Comparison of ENCODE assay signal across 8 cellular contexts in the genomic region with DNA sequence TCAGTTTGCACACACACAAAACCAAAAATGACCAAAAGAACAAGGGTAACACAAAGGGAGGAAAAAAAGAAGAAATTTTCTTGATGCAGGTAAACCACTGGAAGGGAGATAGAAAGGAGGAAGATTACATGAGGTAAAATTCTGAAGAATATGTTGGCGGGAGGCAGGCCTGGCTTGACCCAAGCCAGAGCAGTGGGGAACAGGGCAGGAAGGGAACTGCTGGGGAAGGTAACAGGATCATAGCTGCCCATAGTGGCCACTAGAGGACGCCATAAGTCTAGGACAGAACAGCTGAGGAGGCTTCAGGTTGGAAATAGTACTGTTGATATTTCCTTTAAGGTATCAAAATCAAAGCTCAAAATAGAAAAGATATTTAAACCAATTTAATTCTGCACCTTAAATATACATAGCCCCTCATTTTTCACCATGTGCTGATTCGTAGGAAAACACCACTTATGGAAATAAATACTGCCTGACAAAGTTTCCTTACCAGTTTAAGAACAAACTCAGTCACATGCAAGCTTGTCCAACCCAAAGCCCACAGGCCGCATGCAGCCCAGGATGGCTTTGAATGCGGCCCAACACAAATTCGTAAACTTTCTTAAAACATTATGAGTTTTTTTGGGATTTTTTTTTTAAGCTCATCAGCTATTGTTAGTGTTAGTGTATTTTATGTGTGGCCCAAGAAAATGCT. TPM values are rescaled to one million over a fixed set of nuclear protein-coding genes. Genes with fewer than 3 reads are reported as not detected.
DNase-seq lines count a peak whose midpoint lies in the region; ATAC-seq, FAIRE-seq and TF ChIP-seq lines count a peak whose summit lies in the region.

No MANE protein-coding gene starts in this region.

- 63 to 71% (median 67%) methylated on average over 6 of the region's 6 CpGs for WGBS in adrenal gland, 4 donors
- 66 to 71% (median 67%) methylated on average over 6 of the region's 6 CpGs for WGBS in small intestine, 3 donors
- WGBS in ovary, 3 donors, result 41 to 52% (median 46%) methylated on average over 6 of the region's 6 CpGs

- intact Hi-C loops in adrenal gland (cut with DNase I) (loop anchor here in 1 of 2 donors (5.0 kb wide), 1 partner anchor 129 kb away; no protein-coding TSS in a partner anchor), ovary (cut with DNase I) (no loop called here)

- no peaks in the 10 kb centered on the region for H3K27me3 ChIP-seq in adrenal gland
- no peaks in the 10 kb centered on the region for H3K27me3 ChIP-seq in right atrium auricular region
- no peaks in the 10 kb centered on the region for H3K27me3 ChIP-seq in small intestine (ENCODE audit: control insufficient read depth in 2 of 2, insufficient read depth in 2 of 2, low read length in 2 of 2)
- H3K27me3 ChIP-seq in ovary, result no peaks in the 10 kb centered on the region

- POLR2A ChIA-PET in RWPE1 (lab: Yijun Ruan, JAX; ENCODE audit: low non-redundant PET), result no interaction called here

- H3K4me1 ChIP-seq in adrenal gland (replicated peaks in 1 of 2) (no peaks in the 10 kb centered on the region), right atrium auricular region (no peaks in the 10 kb centered on the region), small intestine (ENCODE audit: control insufficient read depth in 2 of 2, insufficient read depth in 1 of 2, low read depth in 1 of 2, low read length in 1 of 2) (no peaks in the 10 kb centered on the region), ovary (ENCODE audit: insufficient read depth) (no peaks in the 10 kb centered on the region)

- TF ChIP-seq EP300 in ovary (IDR thresholded peaks at IDR 0.05), result no peak

- CTCF ChIA-PET in RWPE1 (lab: Yijun Ruan, JAX), result interaction anchor here (0.5 to 1.3 kb wide), 6 partner anchors 10 to 297 kb away, joined by 3 to 9 read pairs (median 5); partner anchors contain the start of gene ORC6

- H3K9me3 ChIP-seq in adrenal gland (replicated peaks in 1 of 3) (no peaks in the 10 kb centered on the region), right atrium auricular region (no peaks in the 10 kb centered on the region), small intestine (ENCODE audit: control insufficient read depth, low read depth) (no peaks in the 10 kb centered on the region), ovary (no peaks in the 10 kb centered on the region)

- TF ChIP-seq CTCF in LNCaP clone FGC (IDR thresholded peaks at IDR 0.05; ENCODE audit: control insufficient read depth, extremely low read depth, insufficient read depth) (peak; percentile 97), RWPE1 (conservative IDR thresholded peaks at IDR 0.05; ENCODE audit: low read depth) (peak; percentile 87), adrenal gland (IDR thresholded peaks at IDR 0.05) (peak; percentile 80 to 92 (median 90)), right atrium auricular region (IDR thresholded peaks at IDR 0.05) (peak; percentile 88 to 91), ovary (IDR thresholded peaks at IDR 0.05) (no peak)

- TF ChIP-seq POLR2A in adrenal gland (IDR thresholded peaks at IDR 0.05) (no peak), ovary (IDR thresholded peaks at IDR 0.05) (no peak)

- H3K36me3 ChIP-seq in adrenal gland (replicated peaks in 1 of 2), result peaks cover 0 to 83% of the 10 kb centered on the region in 2 donors
- H3K36me3 ChIP-seq in right atrium auricular region, result peaks cover 63% of the 10 kb centered on the region
- peaks cover 8 to 9% of the 10 kb centered on the region in 2 donors for H3K36me3 ChIP-seq in small intestine (ENCODE audit: control insufficient read depth in 2 of 2, insufficient read depth in 2 of 2, low read length in 2 of 2)
- no peaks in the 10 kb centered on the region for H3K36me3 ChIP-seq in ovary

- no peak for FAIRE-seq in small intestine (lab: Jason Lieb, UNC)

- ATAC-seq in GM21717 (IDR thresholded peaks at IDR 0.05; ENCODE audit: unreplicated experiment), result peak; percentile 80

- H3K4me3 ChIP-seq in LNCaP clone FGC (ENCODE audit: low read depth, low read length) (no peak overlapping the region), adrenal gland (no peak overlapping the region), right atrium auricular region (no peak overlapping the region), small intestine (ENCODE audit: low read depth in 1 of 2, low read length in 2 of 2) (no peak overlapping the region), ovary (no peak overlapping the region)

- H3K27ac ChIP-seq in RWPE1 (no peak overlapping the region), adrenal gland (no peak overlapping the region), right atrium auricular region (no peak overlapping the region), small intestine (ENCODE audit: low read depth in 1 of 2, low read length in 1 of 2) (no peak overlapping the region), ovary (no peak overlapping the region)

- DNase-seq in Daoy (ENCODE audit: low read depth) (peak; percentile 45), LNCaP clone FGC (ENCODE audit: low read depth) (no peak), RWPE1 (ENCODE audit: low spot score) (peak; percentile 66), adrenal gland (peak; percentile 40 to 79 (median 57)), right atrium auricular region (ENCODE audit: low spot score) (no peak), small intestine (peak; percentile 72), ovary (no peak)

RNA-seq across cellular contexts. Expression of gene VPS35, which starts 15.5 kb away (rescaled TPM):
- total RNA-seq in Daoy (2014; rRNA removed; shearing (Covaris generic)), result 84.9 and 95.3 TPM in 2 replicates
- 10 to 100 TPM; 37.2 to 97.4 (median 69.1) TPM for total RNA-seq in adrenal gland
- 10 to 100 TPM; 12.8 to 64.2 (median 14.4) TPM for polyA plus RNA-seq in adrenal gland
- 10 to 100 TPM; 43.3 to 60.5 TPM for total RNA-seq in right atrium auricular region
- 10 to 100 TPM; 36.1 to 91.0 (median 61.6) TPM for polyA plus RNA-seq in small intestine
- 10 to 100 TPM; 29.2 to 92.0 (median 75.7) TPM for total RNA-seq in ovary
- 10 to 100 TPM; 27.6 to 67.5 TPM for polyA plus RNA-seq in ovary

RNA-seq across cellular contexts. Expression of gene ORC6, which starts 16.0 kb away (rescaled TPM):
- total RNA-seq in Daoy (2014; rRNA removed; shearing (Covaris generic)), result 38.9 and 50.6 TPM in 2 replicates
- 10 to 100 TPM in 1 of 8 donors, 1 to 10 TPM in 5, under 1 TPM in 1, not detected in 1; 0.55 to 12.3 (median 2.6) TPM for total RNA-seq in adrenal gland
- polyA plus RNA-seq in adrenal gland, result 1 to 10 TPM; 1.4 to 2.9 (median 2.2) TPM
- total RNA-seq in right atrium auricular region, result 1 to 10 TPM; 1.8 to 2.6 TPM
- polyA plus RNA-seq in small intestine, result 1 to 10 TPM; 1.9 to 9.2 (median 5.8) TPM
- 1 to 10 TPM in 4 of 7 donors, under 1 TPM in 3; 0.50 to 2.2 (median 1.6) TPM for total RNA-seq in ovary
- polyA plus RNA-seq in ovary, result 1 to 10 TPM; 1.5 to 2.2 TPM

RNA-seq across cellular contexts. Expression of gene SHCBP1, which starts 52.3 kb away (rescaled TPM):
- 34.6 and 37.7 TPM in 2 replicates for total RNA-seq in Daoy (2014; rRNA removed; shearing (Covaris generic))
- total RNA-seq in adrenal gland (1 to 10 TPM in 4 of 8 donors, under 1 TPM in 4; 0.24 to 2.0 (median 1.1) TPM), right atrium auricular region (under 1 TPM; 0.37 to 0.47 TPM), ovary (1 to 10 TPM in 3 of 7 donors, under 1 TPM in 4; 0.24 to 3.6 (median 0.56) TPM)
- polyA plus RNA-seq in adrenal gland (1 to 10 TPM in 1 of 3 donors, under 1 TPM in 2; 0.24 to 1.5 (median 0.30) TPM), small intestine (1 to 10 TPM in 2 of 3 donors, under 1 TPM in 1; 0.54 to 5.5 (median 1.8) TPM), ovary (1 to 10 TPM in 1 of 2 donors, under 1 TPM in 1; 0.46 to 1.1 TPM)

Comparison
In these comparisons a context has a peak if more than half of its experiments do, and no peak if none do; other contexts are left out.
1. DNase-seq: peak in Daoy (single experiment), RWPE1 (single experiment), adrenal gland (7 of 7) and small intestine (single experiment); none in LNCaP clone FGC (single experiment), right atrium auricular region (single experiment) and ovary (0 of 5).
2. CTCF ChIP-seq: peak in LNCaP clone FGC (single experiment), RWPE1 (single experiment), adrenal gland (6 of 6) and right atrium auricular region (2 of 2); none in ovary (0 of 3).